Comparison of ENCODE assay signal across 8 cellular contexts in genomic region chr2:225040862-225041209, GRCh38. TPM values are rescaled to one million over a fixed set of nuclear protein-coding genes. Genes with fewer than 3 reads are reported as not detected.
A peak's percentile ranks its signal among the peaks of the same experiment; 100 is the strongest.
DNase-seq lines count a peak whose midpoint lies in the region; ATAC-seq and TF ChIP-seq lines count a peak whose summit lies in the region.

No MANE protein-coding gene starts in this region.

- peaks cover 60% of the 10 kb centered on the region for H3K4me1 Mint-ChIP-seq in activated CD8-positive, alpha-beta T cell treated with anti-CD3 and anti-CD28 coated beads, Interleukin-2, amount 10 ng/mL, durations not matched to agents 7 days and 5 days (ENCODE audit: low read depth)

- no peaks in the 10 kb centered on the region for H3K27me3 ChIP-seq in rectal smooth muscle tissue (ENCODE audit: control insufficient read depth, insufficient read depth, low read length)

- DNase-seq in Right ventricle myocardium inferior (ENCODE audit: missing footprints) (peak; percentile 20), cardiac septum (ENCODE audit: low spot score) (no peak), fibroblast of pulmonary artery (ENCODE audit: low read depth) (no peak), NCI-H2227 (lab: John Stamatoyannopoulos, UW; ENCODE audit: unreplicated experiment) (no peak), cerebellar nuclear complex (lab: John Stamatoyannopoulos, UW) (no peak)
- DNase-seq in activated CD8-positive, alpha-beta T cell treated with anti-CD3 and anti-CD28 coated beads, Interleukin-2, amount 10 ng/mL, durations not matched to agents 7 days and 5 days: peak; percentile 60

- intact Hi-C loops in Right ventricle myocardium inferior (cut with DNase I): no loop called here
- intact Hi-C loops in cardiac septum (cut with DNase I): no loop called here

- ATAC-seq in Right ventricle myocardium inferior: no peak
- ATAC-seq in HG03354 (IDR thresholded peaks at IDR 0.05; ENCODE audit: poor library complexity, severe bottlenecking, unreplicated experiment): peak; percentile 35
- ATAC-seq in activated CD8-positive, alpha-beta T cell treated with anti-CD3 and anti-CD28 coated beads, Interleukin-2, amount 10 ng/mL, durations not matched to agents 7 days and 5 days: peak; percentile 34

- no peak overlapping the region for H3K9ac ChIP-seq in rectal smooth muscle tissue (ENCODE audit: low read length)

- POLR2A ChIA-PET in activated CD8-positive, alpha-beta T cell treated with anti-CD3 and anti-CD28 coated beads, Interleukin-2, amount 10 ng/mL, durations not matched to agents 7 days and 5 days (lab: Charles Lee): interaction anchor here (0.9 to 7.5 kb wide), 10 partner anchors 10 to 114 kb away, joined by 3 to 155 read pairs (median 6); no protein-coding TSS in a partner anchor

- H3K4me1 ChIP-seq in rectal smooth muscle tissue (ENCODE audit: control insufficient read depth, insufficient read depth, low read length): no peaks in the 10 kb centered on the region

- no peak overlapping the region for H3K27ac ChIP-seq in rectal smooth muscle tissue (ENCODE audit: low read depth, low read length)

- no peaks in the 10 kb centered on the region for H3K36me3 ChIP-seq in rectal smooth muscle tissue (ENCODE audit: control insufficient read depth, insufficient read depth, low read length)

- no peaks in the 10 kb centered on the region for H3K9me3 Mint-ChIP-seq in activated CD8-positive, alpha-beta T cell treated with anti-CD3 and anti-CD28 coated beads, Interleukin-2, amount 10 ng/mL, durations not matched to agents 7 days and 5 days (ENCODE audit: insufficient read depth)

- CTCF ChIA-PET in activated CD8-positive, alpha-beta T cell treated with anti-CD3 and anti-CD28 coated beads, Interleukin-2, amount 10 ng/mL, durations not matched to agents 7 days and 5 days (lab: Charles Lee): interaction anchor here (0.8 to 6.8 kb wide), 11 partner anchors 10 to 262 kb away, joined by 3 to 53 read pairs (median 5); no protein-coding TSS in a partner anchor

- peak overlapping the region; percentile 64 for H3K4me3 ChIP-seq in fibroblast of pulmonary artery (replicated peaks; ENCODE audit: low read depth, low read length)
- H3K4me3 ChIP-seq in rectal smooth muscle tissue (ENCODE audit: low read length): peak overlapping the region; percentile 65

- H3K4me3 Mint-ChIP-seq in activated CD8-positive, alpha-beta T cell treated with anti-CD3 and anti-CD28 coated beads, Interleukin-2, amount 10 ng/mL, durations not matched to agents 7 days and 5 days: peak overlapping the region; percentile 98

- peaks cover 13% of the 10 kb centered on the region for H3K27me3 Mint-ChIP-seq in activated CD8-positive, alpha-beta T cell treated with anti-CD3 and anti-CD28 coated beads, Interleukin-2, amount 10 ng/mL, durations not matched to agents 7 days and 5 days (ENCODE audit: low read depth)

- H3K27ac Mint-ChIP-seq in activated CD8-positive, alpha-beta T cell treated with anti-CD3 and anti-CD28 coated beads, Interleukin-2, amount 10 ng/mL, durations not matched to agents 7 days and 5 days: peak overlapping the region; percentile 98

- H3K36me3 Mint-ChIP-seq in activated CD8-positive, alpha-beta T cell treated with anti-CD3 and anti-CD28 coated beads, Interleukin-2, amount 10 ng/mL, durations not matched to agents 7 days and 5 days (ENCODE audit: low read depth): peaks cover 50% of the 10 kb centered on the region

- no peak for TF ChIP-seq CTCF in fibroblast of pulmonary artery (IDR thresholded peaks at IDR 0.05; ENCODE audit: low read length, missing control alignments)

RNA-seq across cellular contexts. Expression of gene DOCK10, which starts 1.4 kb away (rescaled TPM):
- 2.3 TPM for total RNA-seq in Right ventricle myocardium inferior
- 2.6 TPM for total RNA-seq in cardiac septum
- 100 to 1,000 TPM; 343 to 344 TPM for total RNA-seq in activated CD8-positive, alpha-beta T cell treated with anti-CD3 and anti-CD28 coated beads, Interleukin-2, amount 10 ng/mL, durations not matched to agents 7 days and 5 days

Comparison
In these comparisons a context has a peak if more than half of its experiments do, and no peak if none do; other contexts are left out.
1. DNase-seq: peak in Right ventricle myocardium inferior (single experiment) and activated CD8-positive, alpha-beta T cell treated with anti-CD3 and anti-CD28 coated beads, Interleukin-2, amount 10 ng/mL, durations not matched to agents 7 days and 5 days (single experiment); none in cardiac septum (single experiment), fibroblast of pulmonary artery (single experiment), NCI-H2227 (single experiment) and cerebellar nuclear complex (0 of 2).
2. RNA of gene DOCK10, which starts 1.4 kb away (total RNA-seq): 343 to 344 TPM in activated CD8-positive, alpha-beta T cell treated with anti-CD3 and anti-CD28 coated beads, Interleukin-2, amount 10 ng/mL, durations not matched to agents 7 days and 5 days; 2.6 TPM in cardiac septum (single experiment) and 2.3 TPM in Right ventricle myocardium inferior (single experiment); every median in the first group is over 10 times any median in the second.